In the genomic region with DNA sequence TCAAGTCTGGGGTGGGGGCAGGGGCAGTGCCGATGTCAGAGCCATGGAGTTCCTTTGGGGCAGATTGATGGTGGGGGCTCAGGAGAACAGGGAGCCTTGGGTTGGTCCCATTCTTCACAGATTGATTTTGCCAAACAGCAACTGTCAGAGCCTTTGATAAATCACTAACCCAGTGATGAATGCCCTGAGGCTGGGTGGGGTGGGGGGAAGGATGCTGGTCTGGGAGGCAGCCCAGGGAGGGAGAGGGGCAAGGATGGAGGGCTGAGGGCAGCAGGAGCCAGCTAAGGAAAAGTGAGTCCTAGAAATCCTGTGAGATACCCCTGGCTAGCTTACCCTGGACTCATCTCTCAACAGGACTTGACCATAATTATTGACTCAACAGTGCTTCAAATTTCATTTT, we compare ENCODE assay signal across 5 cellular contexts.
"Had no signal": no experiment of that assay in that cellular context is flagged by ENCODE, and none has a peak within 500 bp of the region (broad histone marks: within the 10 kb centered on the region; RNA-seq: fewer than 3 reads in every experiment).

No MANE protein-coding gene starts in this region.

- H3K27ac ChIP-seq: HL-60 had no signal

- H3K4me3 ChIP-seq: K562 had no signal

- DNase-seq: IMR-90, KBM-7, KG1 had no signal
